In the genomic region with DNA sequence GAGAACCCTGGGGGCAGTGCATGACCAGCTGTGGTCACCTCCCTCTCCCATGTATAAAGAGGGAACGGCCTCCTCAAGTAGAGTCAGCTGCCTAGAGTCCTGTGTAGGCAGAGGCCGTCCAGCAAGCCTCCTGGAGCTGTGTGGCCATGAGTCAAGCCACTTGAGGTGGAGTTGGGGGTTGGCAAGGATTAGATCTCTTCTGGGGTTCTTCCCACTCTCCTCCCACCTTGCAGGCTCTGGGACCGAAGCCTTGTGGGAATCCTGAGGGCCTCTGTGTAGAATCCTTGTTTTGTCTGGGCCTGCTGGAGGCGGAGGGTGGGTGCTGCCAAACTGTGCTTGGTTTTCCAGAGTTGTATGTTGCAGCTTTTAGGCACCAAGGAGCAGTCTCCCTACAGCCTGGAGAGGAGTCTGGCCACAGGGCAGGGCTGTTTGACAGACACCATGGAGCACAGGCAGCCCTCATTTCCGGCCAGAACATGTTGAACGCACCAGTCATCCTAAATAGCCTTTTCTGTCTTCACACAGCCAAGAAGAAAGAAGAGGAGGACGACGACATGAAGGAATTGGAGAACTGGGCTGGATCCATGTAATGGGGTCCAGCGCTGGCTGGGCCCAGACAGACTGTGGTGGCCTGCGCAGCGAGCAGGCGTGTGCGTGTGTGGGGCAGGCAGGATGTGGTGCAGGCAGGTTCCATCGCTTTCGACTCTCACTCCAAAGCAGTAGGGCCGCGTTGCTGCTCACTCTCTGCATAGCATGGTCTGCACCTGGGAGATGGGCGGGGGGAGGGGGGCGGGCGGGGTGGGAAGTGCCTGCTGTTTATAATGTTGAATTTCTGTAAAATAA, we compare ENCODE assay signal across 13 cellular contexts. TPM values are rescaled to one million over a fixed set of nuclear protein-coding genes. Genes with fewer than 3 reads are reported as not detected.
DNase-seq lines count a peak whose midpoint lies in the region; ATAC-seq and TF ChIP-seq lines count a peak whose summit lies in the region.
"Had no signal": no experiment of that assay in that cellular context is flagged by ENCODE, and none has a peak within 500 bp of the region (broad histone marks: within the 10 kb centered on the region; RNA-seq: fewer than 3 reads in every experiment).

No MANE protein-coding gene starts in this region.

- ATAC-seq in HG03280 (IDR thresholded peaks at IDR 0.05; ENCODE audit: unreplicated experiment) = no peak

- no peak overlapping the region for H3K4me3 ChIP-seq in spleen
- H3K4me3 ChIP-seq: SJCRH30, thyroid gland had no signal

- peaks cover 0 to 45% (median 9%) of the 10 kb centered on the region in 6 donors for H3K4me1 ChIP-seq in spleen
- H3K4me1 ChIP-seq: SJCRH30 had no signal

- H3K9me3 ChIP-seq in spleen = no peaks in the 10 kb centered on the region
- H3K9me3 ChIP-seq: SJCRH30, thyroid gland had no signal

- TF ChIP-seq POLR2A in spleen (IDR thresholded peaks at IDR 0.05) = no peak

- peaks cover 0 to 97% (median 80%) of the 10 kb centered on the region in 6 donors for H3K36me3 ChIP-seq in spleen

- peak overlapping the region; percentile 89 for H3K27ac Mint-ChIP-seq in T-helper 1 cell treated with Interleukin-12 subunit alpha and Interleukin-12 subunit beta and Interleukin-4 antibody, amounts not matched to agents 30 μg/mL and 1 μg/mL, for 36 hours
- peak overlapping the region; percentile 88 for H3K27ac Mint-ChIP-seq in activated naive CD8-positive, alpha-beta T cell

- H3K27me3 Mint-ChIP-seq in T-helper 1 cell treated with Interleukin-12 subunit alpha and Interleukin-12 subunit beta and Interleukin-4 antibody, amounts not matched to agents 30 μg/mL and 1 μg/mL, for 36 hours (ENCODE audit: low read depth) = no peaks in the 10 kb centered on the region
- no peaks in the 10 kb centered on the region for H3K27me3 Mint-ChIP-seq in activated naive CD8-positive, alpha-beta T cell
- H3K27me3 Mint-ChIP-seq: brain had no signal

- peaks cover 60% of the 10 kb centered on the region for H3K4me1 Mint-ChIP-seq in T-helper 1 cell treated with Interleukin-12 subunit alpha and Interleukin-12 subunit beta and Interleukin-4 antibody, amounts not matched to agents 30 μg/mL and 1 μg/mL, for 36 hours (ENCODE audit: low read depth)
- H3K4me1 Mint-ChIP-seq in activated naive CD8-positive, alpha-beta T cell (ENCODE audit: low read depth) = peaks cover 62% of the 10 kb centered on the region
- H3K4me1 Mint-ChIP-seq: brain had no signal

- TF ChIP-seq CTCF in spleen (IDR thresholded peaks at IDR 0.05 in 8 of 11, conservative IDR thresholded peaks at IDR 0.05 in 3 of 11) = no peak
- no peak for TF ChIP-seq CTCF in GM10248 (IDR thresholded peaks at IDR 0.05; ENCODE audit: control extremely low read depth, extremely low read depth, low read depth, missing control alignments)

- 82 to 93% (median 91%) methylated on average over 18 to 20 of the region's 20 CpGs for WGBS in spleen, 5 donors

- H3K27ac ChIP-seq in spleen = peak overlapping the region in 2 of 8 donors; percentile 4 to 10
- H3K27ac ChIP-seq: SJCRH30, thyroid gland had no signal

- CTCF ChIA-PET in GM10248 (lab: Yijun Ruan, JAX) = interaction anchor here (1.2 to 5.1 kb wide), 2 partner anchors 9 to 14 kb away, joined by 3 to 41 read pairs; no protein-coding TSS in a partner anchor

- DNase-seq in activated effector memory CD4-positive, alpha-beta T cell treated with Interleukin-2 at 50 U/mL for 16 hours = peak; percentile 16
- DNase-seq in activated effector memory CD4-positive, alpha-beta T cell treated with anti-CD3 and anti-CD28 coated beads, Interleukin-2, amount 50 U/mL, for 16 hours = no peak
- DNase-seq in spleen (peak; percentile 61), NCI-H510A (lab: John Stamatoyannopoulos, UW) (no peak), GM10248 (ENCODE audit: extremely low spot score) (no peak)
- DNase-seq: Karpas-422, NCI-H146, SJCRH30, thyroid gland had no signal

- POLR2A ChIA-PET in GM10248 (lab: Yijun Ruan, JAX) = no interaction called here

- H3K4me3 Mint-ChIP-seq in T-helper 1 cell treated with Interleukin-12 subunit alpha and Interleukin-12 subunit beta and Interleukin-4 antibody, amounts not matched to agents 30 μg/mL and 1 μg/mL, for 36 hours = peak overlapping the region; percentile 54
- peak overlapping the region; percentile 42 for H3K4me3 Mint-ChIP-seq in activated naive CD8-positive, alpha-beta T cell
- H3K4me3 Mint-ChIP-seq: brain had no signal

- H3K9me3 Mint-ChIP-seq in T-helper 1 cell treated with Interleukin-12 subunit alpha and Interleukin-12 subunit beta and Interleukin-4 antibody, amounts not matched to agents 30 μg/mL and 1 μg/mL, for 36 hours = no peaks in the 10 kb centered on the region
- no peaks in the 10 kb centered on the region for H3K9me3 Mint-ChIP-seq in activated naive CD8-positive, alpha-beta T cell (ENCODE audit: low read depth)
- H3K9me3 Mint-ChIP-seq: brain had no signal

- H3K27me3 ChIP-seq in spleen (replicated peaks in 1 of 7) = no peaks in the 10 kb centered on the region
- H3K27me3 ChIP-seq: SJCRH30, thyroid gland had no signal

- intact Hi-C loops in spleen (cut with DNase I; ENCODE audit: low total_unique reads) = no loop called here

- H3K36me3 Mint-ChIP-seq in T-helper 1 cell treated with Interleukin-12 subunit alpha and Interleukin-12 subunit beta and Interleukin-4 antibody, amounts not matched to agents 30 μg/mL and 1 μg/mL, for 36 hours (ENCODE audit: low read depth) = peaks cover 82% of the 10 kb centered on the region
- peaks cover 8% of the 10 kb centered on the region for H3K36me3 Mint-ChIP-seq in activated naive CD8-positive, alpha-beta T cell

RNA-seq across cellular contexts. Expression of a gene that starts 42.0 kb away (rescaled TPM):
- total RNA-seq in spleen = 10 to 100 TPM; 44.9 to 79.1 (median 71.8) TPM
- 100 to 1,000 TPM in 1 of 3 donors, 10 to 100 TPM in 2; 75.0 to 118 (median 89.9) TPM for polyA plus RNA-seq in spleen

Comparison
In these comparisons a context has a peak if more than half of its experiments do, and no peak if none do; other contexts are left out.
1. DNase-seq: peak in activated effector memory CD4-positive, alpha-beta T cell treated with Interleukin-2 at 50 U/mL for 16 hours (single experiment) and spleen (single experiment); none in activated effector memory CD4-positive, alpha-beta T cell treated with anti-CD3 and anti-CD28 coated beads, Interleukin-2, amount 50 U/mL, for 16 hours (single experiment), NCI-H510A (single experiment) and GM10248 (single experiment).